ENCODE assay signal across 11 cellular contexts in the genomic region with DNA sequence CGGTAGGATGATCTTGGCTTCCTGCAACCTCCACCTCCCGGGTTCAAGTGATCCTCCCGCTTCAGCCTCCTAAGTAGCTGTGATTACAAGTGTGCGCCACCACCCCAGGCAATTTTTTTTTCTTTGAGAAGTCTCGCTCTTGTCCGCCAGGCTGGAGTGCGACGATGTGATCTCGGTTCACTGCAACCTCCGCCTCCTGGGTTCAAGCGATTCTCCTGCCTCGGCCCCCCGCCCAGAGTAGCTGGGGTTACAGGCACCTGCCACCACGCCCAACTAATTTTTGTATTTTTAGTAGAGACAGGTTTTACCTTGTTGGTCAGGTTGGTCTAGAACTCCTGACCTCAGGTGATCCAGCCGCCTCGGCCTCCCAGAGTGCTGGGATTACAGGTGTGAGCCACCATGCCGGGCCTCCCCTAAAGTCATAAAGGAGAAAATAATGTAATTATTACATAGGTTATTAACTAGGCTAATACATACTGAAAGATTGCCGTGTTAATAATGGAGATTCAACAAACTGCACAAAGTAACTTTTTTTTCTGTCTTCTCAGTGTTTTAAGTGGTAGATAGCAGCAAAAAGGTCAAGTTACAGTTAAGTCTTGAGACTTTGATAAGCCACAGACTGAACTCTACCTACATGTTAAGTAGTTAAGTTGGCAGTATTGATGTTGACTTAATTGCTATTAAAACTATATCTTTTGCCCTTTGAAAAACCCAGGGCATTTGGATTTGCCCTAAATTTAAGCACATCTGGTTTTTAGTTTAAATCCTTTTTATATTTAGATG. TPM values are rescaled to one million over a fixed set of nuclear protein-coding genes. Genes with fewer than 3 reads are reported as not detected.
DNase-seq lines count a peak whose midpoint lies in the region; ATAC-seq, FAIRE-seq and TF ChIP-seq lines count a peak whose summit lies in the region.
"Had no signal": no experiment of that assay in that cellular context is flagged by ENCODE, and none has a peak within 500 bp of the region (broad histone marks: within the 10 kb centered on the region; RNA-seq: fewer than 3 reads in every experiment).

No MANE protein-coding gene starts in this region.

- no peak for TF ChIP-seq CTCF in MCF 10A (IDR thresholded peaks at IDR 0.05; ENCODE audit: unreplicated experiment)
- no peak for TF ChIP-seq CTCF in breast epithelium (IDR thresholded peaks at IDR 0.05)
- no peak for TF ChIP-seq CTCF in activated B cell treated with CpG ODN at 0.5 μM for 24 hours (IDR thresholded peaks at IDR 0.05)
- no peak for TF ChIP-seq CTCF in GM10266 (IDR thresholded peaks at IDR 0.05; ENCODE audit: control insufficient read depth, insufficient read depth, low read depth, missing control alignments)
- no peak for TF ChIP-seq CTCF in heart left ventricle (IDR thresholded peaks at IDR 0.05)

- H3K27me3 Mint-ChIP-seq in MCF 10A (ENCODE audit: insufficient read depth, unreplicated experiment), result no peaks in the 10 kb centered on the region
- no peaks in the 10 kb centered on the region for H3K27me3 Mint-ChIP-seq in activated B cell treated with CpG ODN at 0.5 μM for 24 hours

- H3K4me3 Mint-ChIP-seq in MCF 10A (ENCODE audit: unreplicated experiment) (peak overlapping the region; percentile 59), activated B cell treated with CpG ODN at 0.5 μM for 24 hours (peak overlapping the region; percentile 24)

- DNase-seq in MCF 10A (ENCODE audit: unreplicated experiment) (no peak), breast epithelium (ENCODE audit: low spot score in 2 of 2) (no peak), activated B cell treated with CpG ODN at 0.5 μM for 24 hours (no peak), small intestine (no peak), GM10266 (ENCODE audit: extremely low spot score) (no peak), heart left ventricle (no peak)
- DNase-seq: MM.1S, NCI-H82, T-helper 9 cell had no signal

- POLR2A ChIA-PET in MCF 10A (lab: Yijun Ruan, JAX), result interaction anchor here (0.9 to 2.1 kb wide), 5 partner anchors 12 to 59 kb away, joined by 3 to 7 read pairs (median 4); partner anchors contain the start of gene NAT10
- POLR2A ChIA-PET in activated B cell treated with CpG ODN at 0.5 μM for 24 hours (lab: Charles Lee), result no interaction called here

- peak overlapping the region; percentile 100; the same call in 1 of the 2 replicates for H3K9ac ChIP-seq in iPS-20b (ENCODE audit: low read depth, low read length)

- H3K4me1 ChIP-seq in breast epithelium (peaks cover 0 to 12% of the 10 kb centered on the region in 2 donors), iPS-20b (ENCODE audit: insufficient read depth, low read length) (peaks cover 11% of the 10 kb centered on the region), small intestine (ENCODE audit: control insufficient read depth in 2 of 2, insufficient read depth in 1 of 2, low read depth in 1 of 2, low read length in 1 of 2) (peaks cover 1 to 12% of the 10 kb centered on the region in 2 donors), heart left ventricle (peaks cover 0 to 75% (median 57%) of the 10 kb centered on the region in 12 donors)

- CTCF ChIA-PET in MCF 10A (lab: Yijun Ruan, JAX) (interaction anchor here (1.1 kb wide), 1 partner anchor 68 kb away, joined by 3 read pairs; no protein-coding TSS in a partner anchor), activated B cell treated with CpG ODN at 0.5 μM for 24 hours (lab: Charles Lee) (no interaction called here)

- H3K4me3 ChIP-seq in breast epithelium (peak overlapping the region in 1 of 3 donors; percentile 0), iPS-20b (ENCODE audit: low read length) (peak overlapping the region; percentile 99), small intestine (ENCODE audit: low read depth in 1 of 2, low read length in 2 of 2) (no peak overlapping the region), heart left ventricle (no peak overlapping the region)

- H3K27ac Mint-ChIP-seq in MCF 10A (ENCODE audit: low read depth, unreplicated experiment) (no peak overlapping the region), activated B cell treated with CpG ODN at 0.5 μM for 24 hours (no peak overlapping the region)

- H3K27me3 ChIP-seq in breast epithelium, result no peaks in the 10 kb centered on the region
- H3K27me3 ChIP-seq in iPS-20b (ENCODE audit: insufficient read depth, low read length), result no peaks in the 10 kb centered on the region
- no peaks in the 10 kb centered on the region for H3K27me3 ChIP-seq in small intestine (ENCODE audit: control insufficient read depth in 2 of 2, insufficient read depth in 2 of 2, low read length in 2 of 2)
- H3K27me3 ChIP-seq in heart left ventricle, result no peaks in the 10 kb centered on the region

- TF ChIP-seq POLR2A in breast epithelium (IDR thresholded peaks at IDR 0.05), result no peak
- no peak for TF ChIP-seq POLR2A in heart left ventricle (IDR thresholded peaks at IDR 0.05)

- no peak overlapping the region for H3K27ac ChIP-seq in breast epithelium
- H3K27ac ChIP-seq in iPS-20b (ENCODE audit: low read length), result no peak overlapping the region
- no peak overlapping the region for H3K27ac ChIP-seq in small intestine (ENCODE audit: low read depth in 1 of 2, low read length in 1 of 2)
- peak overlapping the region in 1 of 12 donors; percentile 14 for H3K27ac ChIP-seq in heart left ventricle

- peaks cover 26% of the 10 kb centered on the region for H3K4me1 Mint-ChIP-seq in MCF 10A (ENCODE audit: insufficient read depth, unreplicated experiment)
- H3K4me1 Mint-ChIP-seq in activated B cell treated with CpG ODN at 0.5 μM for 24 hours, result peaks cover 65% of the 10 kb centered on the region

- peaks cover 51% of the 10 kb centered on the region for H3K36me3 Mint-ChIP-seq in MCF 10A (ENCODE audit: insufficient read depth, unreplicated experiment)
- peaks cover 37% of the 10 kb centered on the region for H3K36me3 Mint-ChIP-seq in activated B cell treated with CpG ODN at 0.5 μM for 24 hours (ENCODE audit: low read depth)

- no peak for FAIRE-seq in small intestine (lab: Jason Lieb, UNC)

- no peaks in the 10 kb centered on the region for H3K36me3 ChIP-seq in breast epithelium
- peaks cover 64% of the 10 kb centered on the region for H3K36me3 ChIP-seq in iPS-20b (ENCODE audit: insufficient read depth, low read depth, low read length)
- peaks cover 2 to 4% of the 10 kb centered on the region in 2 donors for H3K36me3 ChIP-seq in small intestine (ENCODE audit: control insufficient read depth in 2 of 2, insufficient read depth in 2 of 2, low read length in 2 of 2)
- H3K36me3 ChIP-seq in heart left ventricle, result peaks cover 0 to 41% (median 23%) of the 10 kb centered on the region in 9 donors

- 81 to 89% (median 85%) methylated on average over 18 of the region's 18 CpGs for WGBS in small intestine, 3 donors
- WGBS in heart left ventricle, 4 donors, result 93 to 96% (median 94%) methylated on average over 18 of the region's 18 CpGs

- BruUV-seq in MCF 10A (replicated peaks; lab: Mats Ljungman, UMichigan), result no TSS peak

- H3K9me3 Mint-ChIP-seq in MCF 10A (ENCODE audit: unreplicated experiment), result no peaks in the 10 kb centered on the region
- H3K9me3 Mint-ChIP-seq in activated B cell treated with CpG ODN at 0.5 μM for 24 hours, result no peaks in the 10 kb centered on the region

- intact Hi-C loops in MCF 10A (cut with micrococcal nuclease), result no loop called here
- intact Hi-C loops in breast epithelium (cut with DNase I; ENCODE audit: low total_unique reads), result no loop called here
- intact Hi-C loops in activated B cell treated with CpG ODN at 0.5 μM for 24 hours (cut with micrococcal nuclease), result no loop called here
- intact Hi-C loops in heart left ventricle (cut with DNase I), result loop anchor here in 1 of 10 donors (10.0 kb wide), 1 partner anchor 49 kb away; the partner anchor contains the start of gene NAT10

- ATAC-seq in activated B cell treated with CpG ODN at 0.5 μM for 24 hours (ENCODE audit: low read depth) (no peak), HG03439 (IDR thresholded peaks at IDR 0.05; ENCODE audit: unreplicated experiment) (no peak), heart left ventricle (no peak)

- no peaks in the 10 kb centered on the region for H3K9me3 ChIP-seq in breast epithelium
- H3K9me3 ChIP-seq in iPS-20b (ENCODE audit: insufficient read depth, low read depth, low read length), result no peaks in the 10 kb centered on the region
- H3K9me3 ChIP-seq in small intestine (ENCODE audit: control insufficient read depth, low read depth), result no peaks in the 10 kb centered on the region
- no peaks in the 10 kb centered on the region for H3K9me3 ChIP-seq in heart left ventricle

RNA-seq across cellular contexts. Expression of gene CAPRIN1, which starts 3.9 kb away (rescaled TPM):
- total RNA-seq in MCF 10A (2022) (190 and 219 TPM in 2 replicates), breast epithelium (100 to 1,000 TPM; 148 to 198 (median 167) TPM), activated B cell treated with CpG ODN at 0.5 μM for 24 hours (152 and 158 TPM in 2 replicates), heart left ventricle (100 to 1,000 TPM in 7 of 9 donors, 10 to 100 TPM in 2; 94.2 to 134 (median 114) TPM)
- polyA plus RNA-seq in small intestine (100 to 1,000 TPM in 1 of 3 donors, 10 to 100 TPM in 2; 54.0 to 102 (median 66.6) TPM), heart left ventricle (10 to 100 TPM; 35.4 to 55.4 TPM)

RNA-seq across cellular contexts. Expression of gene NAT10, which starts 50.0 kb away (rescaled TPM):
- 68.9 and 89.5 TPM in 2 replicates for total RNA-seq in MCF 10A (2022)
- 10 to 100 TPM; 22.6 to 41.0 (median 31.5) TPM for total RNA-seq in breast epithelium
- total RNA-seq in activated B cell treated with CpG ODN at 0.5 μM for 24 hours, result 107 and 120 TPM in 2 replicates
- polyA plus RNA-seq in small intestine, result 10 to 100 TPM in 2 of 3 donors, 1 to 10 TPM in 1; 8.9 to 28.7 (median 12.4) TPM
- total RNA-seq in heart left ventricle, result 10 to 100 TPM; 14.5 to 27.1 (median 21.2) TPM
- 10 to 100 TPM; 16.3 to 21.1 TPM for polyA plus RNA-seq in heart left ventricle
